Comparison of ENCODE assay signal across 22 cellular contexts in genomic region chr11:64568041-64568571, GRCh38. TPM values are rescaled to one million over a fixed set of nuclear protein-coding genes. Genes with fewer than 3 reads are reported as not detected.
DNase-seq lines count a peak whose midpoint lies in the region; ATAC-seq and TF ChIP-seq lines count a peak whose summit lies in the region.
"Had no signal": no experiment of that assay in that cellular context is flagged by ENCODE, and none has a peak within 500 bp of the region (broad histone marks: within the 10 kb centered on the region; RNA-seq: fewer than 3 reads in every experiment).

No MANE protein-coding gene starts in this region.

- H2BK12ac ChIP-seq in neuronal stem cell (ENCODE audit: low read length), result peak overlapping the region; percentile 88

- peak overlapping the region; percentile 99 for H2AK5ac ChIP-seq in neuronal stem cell (ENCODE audit: low read depth, low read length)

- H3K4me1 ChIP-seq in left ventricle myocardium inferior, result peaks cover 12% of the 10 kb centered on the region
- peaks cover 15 to 28% of the 10 kb centered on the region in 2 donors for H3K4me1 ChIP-seq in neuronal stem cell (ENCODE audit: control insufficient read depth in 2 of 2, insufficient read depth in 1 of 2, low read depth in 1 of 2, low read length in 2 of 2)
- H3K4me1 ChIP-seq in esophagus squamous epithelium, result peaks cover 0 to 28% (median 3%) of the 10 kb centered on the region in 3 donors

- H3K27ac Mint-ChIP-seq in chondrocyte (ENCODE audit: unreplicated experiment), result no peak overlapping the region
- H3K27ac Mint-ChIP-seq: CD4-positive, alpha-beta memory T cell had no signal

- no peaks in the 10 kb centered on the region for H3K79me1 ChIP-seq in neuronal stem cell (ENCODE audit: low read depth, low read length)

- H3K27me3 Mint-ChIP-seq in chondrocyte (ENCODE audit: low read depth), result peaks cover 14% of the 10 kb centered on the region

- no peaks in the 10 kb centered on the region for H3K9me3 Mint-ChIP-seq in chondrocyte (ENCODE audit: low read depth)
- H3K9me3 Mint-ChIP-seq: CD4-positive, alpha-beta memory T cell had no signal

- H3K36me3 Mint-ChIP-seq in chondrocyte (ENCODE audit: low read depth), result no peaks in the 10 kb centered on the region
- H3K36me3 Mint-ChIP-seq: CD4-positive, alpha-beta memory T cell had no signal

- H3K27me3 ChIP-seq in left ventricle myocardium inferior (ENCODE audit: low read depth) (peaks cover 9% of the 10 kb centered on the region), neuronal stem cell (ENCODE audit: control insufficient read depth in 3 of 3, insufficient read depth in 3 of 3, low read depth in 1 of 3, low read length in 3 of 3) (peaks cover 0 to 22% (median 0%) of the 10 kb centered on the region in 3 experiments), esophagus squamous epithelium (no peaks in the 10 kb centered on the region)
- H3K27me3 ChIP-seq: BE2C had no signal

- H3K4me3 ChIP-seq in left ventricle myocardium inferior (no peak overlapping the region), neuronal stem cell (ENCODE audit: low read length in 2 of 2) (no peak overlapping the region), esophagus squamous epithelium (no peak overlapping the region)
- H3K4me3 ChIP-seq: GM23248, SK-N-MC had no signal

- H2BK120ac ChIP-seq in neuronal stem cell (ENCODE audit: low read depth, low read length), result peak overlapping the region; percentile 33

- peak overlapping the region; percentile 85 for H2AFZ ChIP-seq in neuronal stem cell (ENCODE audit: low read length)
- H2AFZ ChIP-seq: GM23248 had no signal

- WGBS in neuronal stem cell (ENCODE audit: extremely low coverage in 2 of 2, insufficient read length in 2 of 2, insufficient replicate concordance in 1 of 2), 2 donors, result no CpG with 5 or more reads among the region's 34 CpGs
- 90% methylated on average over 20 of the region's 34 CpGs; no CpG with 5 or more reads in 1 of the 2 donors for WGBS in esophagus squamous epithelium, 2 donors

- peak overlapping the region; percentile 33 for H4K8ac ChIP-seq in neuronal stem cell (ENCODE audit: low read depth, low read length)

- peak overlapping the region; percentile 92 for H3K18ac ChIP-seq in neuronal stem cell (ENCODE audit: low read length)

- no peak for ATAC-seq in left ventricle myocardium superior
- ATAC-seq: Right ventricle myocardium inferior had no signal

- TF ChIP-seq CTCF in left ventricle myocardium inferior (IDR thresholded peaks at IDR 0.05; ENCODE audit: borderline replicate concordance), result no peak
- no peak for TF ChIP-seq CTCF in chondrocyte (IDR thresholded peaks at IDR 0.05)
- no peak for TF ChIP-seq CTCF in esophagus squamous epithelium (IDR thresholded peaks at IDR 0.05)

- peak overlapping the region; percentile 60 for H3K23ac ChIP-seq in neuronal stem cell (ENCODE audit: low read depth, low read length, poor library complexity)

- H3K14ac ChIP-seq in neuronal stem cell (ENCODE audit: low read length), result no peak overlapping the region

- H3K4me1 Mint-ChIP-seq in chondrocyte (ENCODE audit: low read depth), result peaks cover 5% of the 10 kb centered on the region

- intact Hi-C loops in left ventricle myocardium superior (cut with micrococcal nuclease) (no loop called here), left ventricle myocardium inferior (cut with micrococcal nuclease) (no loop called here), esophagus squamous epithelium (cut with DNase I) (no loop called here)

- no peak overlapping the region for H3K4me3 Mint-ChIP-seq in chondrocyte (ENCODE audit: unreplicated experiment)
- H3K4me3 Mint-ChIP-seq: CD4-positive, alpha-beta memory T cell had no signal

- H2BK5ac ChIP-seq in neuronal stem cell (ENCODE audit: low read length), result peak overlapping the region; percentile 43

- no peaks in the 10 kb centered on the region for H3K36me3 ChIP-seq in left ventricle myocardium inferior
- H3K36me3 ChIP-seq in neuronal stem cell (replicated peaks in 1 of 2; ENCODE audit: control insufficient read depth in 2 of 2, insufficient read depth in 2 of 2, low read length in 2 of 2), result no peaks in the 10 kb centered on the region
- H3K36me3 ChIP-seq in esophagus squamous epithelium, result no peaks in the 10 kb centered on the region
- H3K36me3 ChIP-seq: BE2C had no signal

- H2BK15ac ChIP-seq in neuronal stem cell (ENCODE audit: low read length), result peak overlapping the region; percentile 95

- peak overlapping the region; percentile 79 for H3K9ac ChIP-seq in neuronal stem cell (ENCODE audit: low read depth, low read length, poor library complexity)
- H3K9ac ChIP-seq: GM23248 had no signal

- H3K4me2 ChIP-seq in neuronal stem cell (ENCODE audit: insufficient read depth, low read length, poor library complexity, severe bottlenecking), result no peak overlapping the region

- peak overlapping the region; percentile 60 for H4K91ac ChIP-seq in neuronal stem cell (ENCODE audit: low read depth, low read length, poor library complexity)

- TF ChIP-seq POLR2A in esophagus squamous epithelium (IDR thresholded peaks at IDR 0.05), result no peak

- no peaks in the 10 kb centered on the region for H3K9me3 ChIP-seq in left ventricle myocardium inferior (replicated peaks)
- H3K9me3 ChIP-seq in neuronal stem cell (replicated peaks in 1 of 2; ENCODE audit: control insufficient read depth in 2 of 2, insufficient read depth in 1 of 2, low read depth in 1 of 2, low read length in 2 of 2), result no peaks in the 10 kb centered on the region
- H3K9me3 ChIP-seq in esophagus squamous epithelium, result no peaks in the 10 kb centered on the region
- H3K9me3 ChIP-seq: BE2C had no signal

- DNase-seq in left ventricle myocardium superior (peak; percentile 23), left ventricle myocardium inferior (no peak), chondrocyte (ENCODE audit: low spot score) (peak; percentile 90), neuronal stem cell (ENCODE audit: low spot score) (no peak), HuH-7.5 (ENCODE audit: low spot score) (no peak), NCI-H82 (lab: John Stamatoyannopoulos, UW) (no peak), esophagus squamous epithelium (lab: John Stamatoyannopoulos, UW) (no peak), SW480 (ENCODE audit: low spot score) (no peak)
- DNase-seq: 8988T; BE2C; CD4-positive, alpha-beta memory T cell; DMS79 treated with DMSO at 0.1 percent for 48 hours; GDM1; GM23248; NCI-H1048; NCI-H146; NCI-H2081 treated with DMSO at 0.1 percent for 48 hours; NCI-H510A; NCI-H774 had no signal

- H3K4ac ChIP-seq in neuronal stem cell (ENCODE audit: low read length), result peak overlapping the region; percentile 13

- H3K27ac ChIP-seq in left ventricle myocardium inferior (replicated peaks), result no peak overlapping the region
- no peak overlapping the region for H3K27ac ChIP-seq in neuronal stem cell (replicated peaks; ENCODE audit: low read length)
- H3K27ac ChIP-seq in esophagus squamous epithelium, result no peak overlapping the region
- H3K27ac ChIP-seq: GM23248, SK-N-MC had no signal

RNA-seq across cellular contexts. Expression of gene SLC22A11, which starts 12.4 kb away (rescaled TPM):
- total RNA-seq in left ventricle myocardium superior (not detected), left ventricle myocardium inferior (not detected), chondrocyte (0.15 TPM in 1 of 3 replicates, not detected in the others), esophagus squamous epithelium (not detected)
- polyA plus RNA-seq in neuronal stem cell (2013, experiment 1 of 2), result 0.04 TPM
- not detected for polyA plus RNA-seq in neuronal stem cell (2013, experiment 2 of 2)
- total RNA-seq: CD4-positive, alpha-beta memory T cell; GM23248; MCF 10A; Right ventricle myocardium inferior had no signal
- polyA plus RNA-seq: CD4-positive, alpha-beta memory T cell; GM23248 had no signal

RNA-seq across cellular contexts. Expression of gene SLC22A12, which starts 22.9 kb away (rescaled TPM):
- not detected for total RNA-seq in left ventricle myocardium superior
- total RNA-seq in left ventricle myocardium inferior, result not detected
- not detected in 3 replicates for total RNA-seq in chondrocyte
- not detected for polyA plus RNA-seq in neuronal stem cell (2013, experiment 1 of 2)
- polyA plus RNA-seq in neuronal stem cell (2013, experiment 2 of 2), result not detected
- total RNA-seq in esophagus squamous epithelium, result not detected
- total RNA-seq: CD4-positive, alpha-beta memory T cell; GM23248; MCF 10A; Right ventricle myocardium inferior had no signal
- polyA plus RNA-seq: CD4-positive, alpha-beta memory T cell; GM23248 had no signal

Comparison
In these comparisons a context has a peak if more than half of its experiments do, and no peak if none do; other contexts are left out.
1. DNase-seq: peak in left ventricle myocardium superior (single experiment) and chondrocyte (single experiment); none in left ventricle myocardium inferior (single experiment), neuronal stem cell (single experiment), HuH-7.5 (single experiment), NCI-H82 (single experiment), esophagus squamous epithelium (single experiment) and SW480 (single experiment).